ENCODE assay signal across 22 cellular contexts in the genomic region with DNA sequence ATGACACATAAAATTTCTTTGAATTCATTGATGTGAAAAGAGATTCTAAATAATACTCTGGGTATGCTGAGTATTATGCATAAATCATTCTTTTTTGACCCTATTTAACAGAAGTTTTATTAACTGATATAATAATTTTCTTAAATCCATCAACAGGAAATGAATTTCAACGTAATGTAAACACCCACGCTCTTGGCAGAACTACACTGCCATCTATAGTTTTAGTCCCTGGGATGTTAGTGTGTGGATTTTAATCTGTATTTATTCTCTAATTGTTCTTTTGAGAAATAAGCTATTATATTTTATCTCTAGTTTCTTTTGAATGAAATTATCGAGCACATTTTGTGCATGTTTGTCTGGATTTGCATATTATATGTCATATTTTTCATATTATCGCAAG.
DNase-seq lines count a peak whose midpoint lies in the region; ATAC-seq, FAIRE-seq and TF ChIP-seq lines count a peak whose summit lies in the region.
"Had no signal": no experiment of that assay in that cellular context is flagged by ENCODE, and none has a peak within 500 bp of the region (broad histone marks: within the 10 kb centered on the region; RNA-seq: fewer than 3 reads in every experiment).

No MANE protein-coding gene starts in this region.

- no peaks in the 10 kb centered on the region for H3K27me3 ChIP-seq in breast epithelium
- H3K27me3 ChIP-seq: Peyer's patch, SJSA1 had no signal

- H3K36me3 Mint-ChIP-seq in MCF 10A (ENCODE audit: insufficient read depth, unreplicated experiment): peaks cover 6% of the 10 kb centered on the region
- H3K36me3 Mint-ChIP-seq: CD4-positive, alpha-beta memory T cell had no signal

- H3K27ac Mint-ChIP-seq in MCF 10A (ENCODE audit: low read depth, unreplicated experiment): no peak overlapping the region
- H3K27ac Mint-ChIP-seq: CD4-positive, alpha-beta memory T cell had no signal

- no peak overlapping the region for H3K4me3 Mint-ChIP-seq in MCF 10A (ENCODE audit: unreplicated experiment)
- H3K4me3 Mint-ChIP-seq: CD4-positive, alpha-beta memory T cell had no signal

- H3K27ac ChIP-seq in breast epithelium (no peak overlapping the region), SK-N-MC (peak overlapping the region; percentile 93)
- H3K27ac ChIP-seq: KMS-11, Peyer's patch, SJSA1 had no signal

- H3K4me1 ChIP-seq in breast epithelium: no peaks in the 10 kb centered on the region
- H3K4me1 ChIP-seq: Peyer's patch, SJSA1 had no signal

- no peaks in the 10 kb centered on the region for H3K9me3 Mint-ChIP-seq in MCF 10A (ENCODE audit: unreplicated experiment)

- H3K9me3 ChIP-seq in breast epithelium (no peaks in the 10 kb centered on the region), SK-N-MC (ENCODE audit: low read depth, low read length) (no peaks in the 10 kb centered on the region)
- H3K9me3 ChIP-seq: Peyer's patch, SJSA1 had no signal

- H3K36me3 ChIP-seq in breast epithelium (no peaks in the 10 kb centered on the region), SK-N-MC (ENCODE audit: insufficient read depth, low read length) (no peaks in the 10 kb centered on the region; the same call in 1 of the 2 replicates)
- H3K36me3 ChIP-seq: Peyer's patch, SJSA1 had no signal

- TF ChIP-seq CTCF in MCF 10A (IDR thresholded peaks at IDR 0.05; ENCODE audit: unreplicated experiment): no peak
- no peak for TF ChIP-seq CTCF in breast epithelium (IDR thresholded peaks at IDR 0.05)
- peak; percentile 59 for TF ChIP-seq CTCF in LNCAP (IDR thresholded peaks at IDR 0.05)

- H3K9ac ChIP-seq in SK-N-MC (ENCODE audit: insufficient read length): peak overlapping the region; percentile 69
- H3K9ac ChIP-seq: KMS-11 had no signal

- no peak for TF ChIP-seq POLR2A in breast epithelium (IDR thresholded peaks at IDR 0.05)

- peak; percentile 5 for DNase-seq in MCF 10A (ENCODE audit: unreplicated experiment)
- no peak for DNase-seq in breast epithelium (ENCODE audit: low spot score in 2 of 2)
- peak; percentile 70 for DNase-seq in SK-N-MC (ENCODE audit: low read depth, low spot score)
- DNase-seq in activated CD8-positive, alpha-beta memory T cell treated with anti-CD3 and anti-CD28 coated beads, Interleukin-2, amount 50 U/mL, for 48 hours: no peak
- DNase-seq in NCI-H345 (lab: John Stamatoyannopoulos, UW): no peak
- DNase-seq in frontal cortex (ENCODE audit: low spot score in 2 of 2): no peak
- DNase-seq: CD4-positive, alpha-beta memory T cell; EL; GOT3; NCI-H1105; NCI-H1694 treated with DMSO at 0.1 percent for 48 hours; NCI-H2107; NCI-H2227 treated with DMSO at 0.1 percent for 48 hours; NCI-H524; NCI-H82; Peyer's patch had no signal

- BruUV-seq in MCF 10A (replicated peaks; lab: Mats Ljungman, UMichigan): no TSS peak

- POLR2A ChIA-PET in MCF 10A (lab: Yijun Ruan, JAX): no interaction called here

- no peak for FAIRE-seq in frontal cortex (lab: Jason Lieb, UNC)
- FAIRE-seq: GM12891, GM19239 had no signal

- H3K4me3 ChIP-seq in breast epithelium: no peak overlapping the region
- peak overlapping the region; percentile 69 for H3K4me3 ChIP-seq in SK-N-MC
- H3K4me3 ChIP-seq: Peyer's patch, SJSA1 had no signal

- ATAC-seq in HG03457 (IDR thresholded peaks at IDR 0.05; ENCODE audit: unreplicated experiment): no peak

- H3K4me1 Mint-ChIP-seq in MCF 10A (ENCODE audit: insufficient read depth, unreplicated experiment): no peaks in the 10 kb centered on the region

- no peaks in the 10 kb centered on the region for H3K27me3 Mint-ChIP-seq in MCF 10A (ENCODE audit: insufficient read depth, unreplicated experiment)
- H3K27me3 Mint-ChIP-seq: CD4-positive, alpha-beta memory T cell had no signal

- CTCF ChIA-PET in MCF 10A (lab: Yijun Ruan, JAX): interaction anchor here (0.6 to 1.4 kb wide), 6 partner anchors 16 to 1002 kb away, joined by 3 read pairs; no protein-coding TSS in a partner anchor

- intact Hi-C loops in MCF 10A (cut with micrococcal nuclease): loop anchor here (10.0 kb wide), 1 partner anchor 545 kb away; no protein-coding TSS in a partner anchor
- intact Hi-C loops in breast epithelium (cut with DNase I; ENCODE audit: low total_unique reads): no loop called here

Comparison
In these comparisons a context has a peak if more than half of its experiments do, and no peak if none do; other contexts are left out.
1. DNase-seq: peak in MCF 10A (single experiment) and SK-N-MC (single experiment); none in breast epithelium (0 of 2), activated CD8-positive, alpha-beta memory T cell treated with anti-CD3 and anti-CD28 coated beads, Interleukin-2, amount 50 U/mL, for 48 hours (single experiment), NCI-H345 (single experiment) and frontal cortex (0 of 2).